27 cellular contexts compared by ENCODE assay signal in the genomic region with DNA sequence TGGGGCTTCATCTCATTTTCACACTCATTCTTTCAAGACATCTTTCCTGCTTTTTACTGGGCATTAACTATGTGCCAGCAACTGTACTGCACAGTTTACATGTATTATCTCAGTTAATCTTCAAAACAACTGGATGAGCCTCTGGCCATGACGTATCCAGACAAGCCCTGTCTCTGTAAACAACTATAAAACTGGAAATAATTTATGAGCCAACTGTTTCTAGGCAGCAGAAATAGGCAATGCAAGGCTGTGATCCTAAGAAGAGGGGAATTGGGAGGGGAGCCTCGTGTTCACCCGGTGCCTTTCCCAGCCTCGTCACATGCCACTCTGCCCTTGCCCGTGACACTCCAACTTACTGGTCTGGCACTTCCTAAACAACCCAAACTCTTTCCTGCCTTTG.
DNase-seq lines count a peak whose midpoint lies in the region; ATAC-seq and TF ChIP-seq lines count a peak whose summit lies in the region.
"Had no signal": no experiment of that assay in that cellular context is flagged by ENCODE, and none has a peak within 500 bp of the region (broad histone marks: within the 10 kb centered on the region; RNA-seq: fewer than 3 reads in every experiment).

No MANE protein-coding gene starts in this region.

- CTCF ChIA-PET in MCF 10A (lab: Yijun Ruan, JAX): interaction anchor here (0.6 to 1.9 kb wide), 4 partner anchors 28 to 551 kb away, joined by 3 to 10 read pairs (median 6); no protein-coding TSS in a partner anchor

- H3K27ac ChIP-seq in breast epithelium: peak overlapping the region; percentile 37 to 75
- peak overlapping the region in 3 of 4 donors; percentile 38 to 68 (median 50) for H3K27ac ChIP-seq in esophagus squamous epithelium
- H3K27ac ChIP-seq in vagina: peak overlapping the region; percentile 77
- H3K27ac ChIP-seq: ovary, testis, WERI-Rb-1 had no signal

- no peaks in the 10 kb centered on the region for H3K27me3 Mint-ChIP-seq in MCF 10A (ENCODE audit: insufficient read depth, unreplicated experiment)
- peaks cover 14% of the 10 kb centered on the region for H3K27me3 Mint-ChIP-seq in stimulated activated naive CD8-positive, alpha-beta T cell treated with anti-CD3 and anti-CD28 coated beads, Interleukin-15, amount 100 ng/mL, for 72 hours

- H3K4me3 ChIP-seq in breast epithelium: no peak overlapping the region
- no peak overlapping the region for H3K4me3 ChIP-seq in esophagus squamous epithelium
- H3K4me3 ChIP-seq in mucosa of descending colon: no peak overlapping the region
- H3K4me3 ChIP-seq in vagina: no peak overlapping the region
- H3K4me3 ChIP-seq: K562, ovary, testis had no signal

- intact Hi-C loops in breast epithelium (cut with DNase I; ENCODE audit: low total_unique reads): no loop called here
- intact Hi-C loops in MCF 10A (cut with micrococcal nuclease): no loop called here
- intact Hi-C loops in esophagus squamous epithelium (cut with DNase I): no loop called here
- intact Hi-C loops in mucosa of descending colon (cut with DNase I, micrococcal nuclease): no loop called here
- intact Hi-C loops in vagina (cut with DNase I): no loop called here

- DNase-seq in breast epithelium (ENCODE audit: low spot score in 2 of 2) (peak in 1 of 2 donors; percentile 65), MCF 10A (ENCODE audit: unreplicated experiment) (no peak), esophagus squamous epithelium (lab: John Stamatoyannopoulos, UW) (no peak), mucosa of descending colon (no peak), vagina (ENCODE audit: extremely low spot score in 2 of 2) (no peak), germinal center (ENCODE audit: low spot score) (no peak), kidney glomerular epithelial cell (lab: John Stamatoyannopoulos, UW) (no peak)
- DNase-seq in stimulated activated naive CD8-positive, alpha-beta T cell treated with anti-CD3 and anti-CD28 coated beads, Interleukin-15, amount 100 ng/mL, for 72 hours: no peak
- DNase-seq: 8988T; activated CD4-positive, alpha-beta memory T cell treated with anti-CD3 and anti-CD28 coated beads, Interleukin-2, amount 10 ng/mL, durations not matched to agents 7 days and 5 days; activated naive CD4-positive, alpha-beta T cell treated with anti-CD3 and anti-CD28 coated beads, Interleukin-2, amount 10 ng/mL, durations not matched to agents 7 days and 5 days; activated T-cell treated with anti-CD3 and anti-CD28 coated beads, Interleukin-2, amount 50 U/mL, for 24 hours; C1 segment of cervical spinal cord; DMS153; H7; left ventricle myocardium superior; naive B cell; NCI-H1105 treated with DMSO at 0.1 percent for 48 hours; NCI-H526 treated with DMSO at 0.1 percent for 48 hours; ovary; SHP77 treated with DMSO at 0.1 percent for 48 hours; small intestine; stimulated activated CD8-positive, alpha-beta memory T cell treated with anti-CD3 and anti-CD28 coated beads, Interleukin-4, amount 100 ng/mL, for 48 hours; T-helper 17 cell; testis; WERI-Rb-1 had no signal

- H3K9me3 ChIP-seq in breast epithelium: no peaks in the 10 kb centered on the region
- no peaks in the 10 kb centered on the region for H3K9me3 ChIP-seq in esophagus squamous epithelium
- H3K9me3 ChIP-seq in mucosa of descending colon: no peaks in the 10 kb centered on the region
- no peaks in the 10 kb centered on the region for H3K9me3 ChIP-seq in vagina
- H3K9me3 ChIP-seq: ovary, testis had no signal

- H3K27me3 ChIP-seq in breast epithelium: no peaks in the 10 kb centered on the region
- no peaks in the 10 kb centered on the region for H3K27me3 ChIP-seq in esophagus squamous epithelium
- no peaks in the 10 kb centered on the region for H3K27me3 ChIP-seq in vagina
- H3K27me3 ChIP-seq: ovary, testis had no signal

- H3K4me1 ChIP-seq in breast epithelium (no peaks in the 10 kb centered on the region), esophagus squamous epithelium (peaks cover 29 to 66% (median 48%) of the 10 kb centered on the region in 3 donors), mucosa of descending colon (ENCODE audit: low read depth) (peaks cover 23% of the 10 kb centered on the region), vagina (peaks cover 68% of the 10 kb centered on the region)
- H3K4me1 ChIP-seq: testis had no signal

- no peaks in the 10 kb centered on the region for H3K36me3 Mint-ChIP-seq in MCF 10A (ENCODE audit: insufficient read depth, unreplicated experiment)
- H3K36me3 Mint-ChIP-seq: activated naive CD4-positive, alpha-beta T cell treated with anti-CD3 and anti-CD28 coated beads, Interleukin-2, amount 10 ng/mL, durations not matched to agents 7 days and 5 days; naive B cell had no signal

- H3K36me3 ChIP-seq in breast epithelium (no peaks in the 10 kb centered on the region), esophagus squamous epithelium (no peaks in the 10 kb centered on the region), mucosa of descending colon (ENCODE audit: low read depth) (no peaks in the 10 kb centered on the region), vagina (no peaks in the 10 kb centered on the region)
- H3K36me3 ChIP-seq: ovary, WERI-Rb-1 had no signal

- H3K4me3 Mint-ChIP-seq in MCF 10A (ENCODE audit: unreplicated experiment): no peak overlapping the region
- H3K4me3 Mint-ChIP-seq in stimulated activated naive CD8-positive, alpha-beta T cell treated with anti-CD3 and anti-CD28 coated beads, Interleukin-15, amount 100 ng/mL, for 72 hours: no peak overlapping the region
- H3K4me3 Mint-ChIP-seq: activated CD4-positive, alpha-beta memory T cell treated with anti-CD3 and anti-CD28 coated beads, Interleukin-2, amount 10 ng/mL, durations not matched to agents 7 days and 5 days; activated naive CD4-positive, alpha-beta T cell treated with anti-CD3 and anti-CD28 coated beads, Interleukin-2, amount 10 ng/mL, durations not matched to agents 7 days and 5 days; activated T-cell treated with anti-CD3 and anti-CD28 coated beads, Interleukin-2, amount 50 U/mL, for 24 hours; naive B cell; T-helper 17 cell had no signal

- WGBS in esophagus squamous epithelium, 2 donors: 11 to 14% methylated on average over 5 of the region's 5 CpGs

- no TSS peak for BruUV-seq in MCF 10A (replicated peaks; lab: Mats Ljungman, UMichigan)

- H3K9me3 Mint-ChIP-seq in MCF 10A (ENCODE audit: unreplicated experiment): no peaks in the 10 kb centered on the region
- no peaks in the 10 kb centered on the region for H3K9me3 Mint-ChIP-seq in stimulated activated naive CD8-positive, alpha-beta T cell treated with anti-CD3 and anti-CD28 coated beads, Interleukin-15, amount 100 ng/mL, for 72 hours
- H3K9me3 Mint-ChIP-seq: activated CD4-positive, alpha-beta memory T cell treated with anti-CD3 and anti-CD28 coated beads, Interleukin-2, amount 10 ng/mL, durations not matched to agents 7 days and 5 days; activated naive CD4-positive, alpha-beta T cell treated with anti-CD3 and anti-CD28 coated beads, Interleukin-2, amount 10 ng/mL, durations not matched to agents 7 days and 5 days; activated T-cell treated with anti-CD3 and anti-CD28 coated beads, Interleukin-2, amount 50 U/mL, for 24 hours had no signal

- TF ChIP-seq CTCF in breast epithelium (IDR thresholded peaks at IDR 0.05) (no peak), MCF 10A (IDR thresholded peaks at IDR 0.05; ENCODE audit: unreplicated experiment) (no peak), esophagus squamous epithelium (IDR thresholded peaks at IDR 0.05) (no peak), mucosa of descending colon (IDR thresholded peaks at IDR 0.05) (no peak), vagina (IDR thresholded peaks at IDR 0.05) (no peak)

- TF ChIP-seq POLR2A in breast epithelium (IDR thresholded peaks at IDR 0.05) (no peak), esophagus squamous epithelium (IDR thresholded peaks at IDR 0.05) (no peak), vagina (IDR thresholded peaks at IDR 0.05) (no peak)

- peaks cover 31% of the 10 kb centered on the region for H3K4me1 Mint-ChIP-seq in MCF 10A (ENCODE audit: insufficient read depth, unreplicated experiment)
- H3K4me1 Mint-ChIP-seq in stimulated activated naive CD8-positive, alpha-beta T cell treated with anti-CD3 and anti-CD28 coated beads, Interleukin-15, amount 100 ng/mL, for 72 hours: no peaks in the 10 kb centered on the region
- H3K4me1 Mint-ChIP-seq: activated CD4-positive, alpha-beta memory T cell treated with anti-CD3 and anti-CD28 coated beads, Interleukin-2, amount 10 ng/mL, durations not matched to agents 7 days and 5 days; activated naive CD4-positive, alpha-beta T cell treated with anti-CD3 and anti-CD28 coated beads, Interleukin-2, amount 10 ng/mL, durations not matched to agents 7 days and 5 days; naive B cell; T-helper 17 cell had no signal

- POLR2A ChIA-PET in MCF 10A (lab: Yijun Ruan, JAX): interaction anchor here (1.3 kb wide), 1 partner anchor 9 kb away, joined by 3 read pairs; no protein-coding TSS in a partner anchor

- peak; percentile 50 for ATAC-seq in mucosa of descending colon
- ATAC-seq in stimulated activated naive CD8-positive, alpha-beta T cell treated with anti-CD3 and anti-CD28 coated beads, Interleukin-15, amount 100 ng/mL, for 72 hours: no peak
- ATAC-seq: K562, left ventricle myocardium superior, T-helper 17 cell had no signal

- H3K27ac Mint-ChIP-seq in MCF 10A (ENCODE audit: low read depth, unreplicated experiment): no peak overlapping the region
- no peak overlapping the region for H3K27ac Mint-ChIP-seq in stimulated activated naive CD8-positive, alpha-beta T cell treated with anti-CD3 and anti-CD28 coated beads, Interleukin-15, amount 100 ng/mL, for 72 hours
- H3K27ac Mint-ChIP-seq: activated CD4-positive, alpha-beta memory T cell treated with anti-CD3 and anti-CD28 coated beads, Interleukin-2, amount 10 ng/mL, durations not matched to agents 7 days and 5 days; activated naive CD4-positive, alpha-beta T cell treated with anti-CD3 and anti-CD28 coated beads, Interleukin-2, amount 10 ng/mL, durations not matched to agents 7 days and 5 days; activated T-cell treated with anti-CD3 and anti-CD28 coated beads, Interleukin-2, amount 50 U/mL, for 24 hours; naive B cell; T-helper 17 cell had no signal
